8 cellular contexts compared by ENCODE assay signal in the genomic region with DNA sequence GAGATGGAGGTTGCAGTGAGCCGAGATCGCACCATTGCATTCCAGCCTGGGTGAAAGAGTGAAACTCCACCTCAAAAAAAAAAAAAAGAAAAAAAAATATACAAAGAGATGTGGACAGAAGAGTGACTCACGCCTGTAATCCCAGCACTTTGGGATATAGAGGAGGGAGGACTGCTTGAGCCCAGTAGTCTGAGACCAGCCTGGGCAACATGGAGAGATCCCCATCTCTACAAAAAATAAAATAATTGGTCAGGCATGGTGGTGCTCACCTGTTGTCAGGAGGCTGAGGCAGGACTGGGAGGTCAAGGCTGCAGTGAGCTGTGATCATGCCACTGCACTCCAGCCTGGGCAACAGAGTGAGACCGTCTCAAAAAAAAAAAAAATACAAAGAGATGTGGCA. TPM values are rescaled to one million over a fixed set of nuclear protein-coding genes. Genes with fewer than 3 reads are reported as not detected.
DNase-seq lines count a peak whose midpoint lies in the region; ATAC-seq, FAIRE-seq and TF ChIP-seq lines count a peak whose summit lies in the region.
"Not testable (repeated sequence)": the region's sequence is repeated elsewhere in the genome, so short reads cannot be mapped to it uniquely, and the experiment has no call there.

No MANE protein-coding gene starts in this region.

- not testable (repeated sequence) for TF ChIP-seq EP300 in K562 (IDR thresholded peaks at IDR 0.05; ENCODE audit: low read length)

- ATAC-seq in IMR-90 (ENCODE audit: low read depth) (peak; percentile 98), RWPE2 (ENCODE audit: low read depth) (peak; percentile 64; the same call in 2 of the 3 replicates), K562 (peak; percentile 17; the same call in 2 of the 3 replicates), mucosa of descending colon (peak; percentile 36)

- BruUV-seq in IMR-90 (replicated peaks; lab: Mats Ljungman, UMichigan); K562 (replicated peaks; lab: Mats Ljungman, UMichigan): not testable (repeated sequence)

- H3K79me1 ChIP-seq in IMR-90 (ENCODE audit: low read depth in 1 of 2, low read length in 2 of 2) = peaks cover 15 to 27% of the 10 kb centered on the region in 2 experiments; a peak in 3 of 4 replicates

- peaks cover 28% of the 10 kb centered on the region for H3K36me3 ChIP-seq in GM23248 (ENCODE audit: low read depth)
- peaks cover 12% of the 10 kb centered on the region; the same call in 1 of the 2 replicates for H3K36me3 ChIP-seq in IMR-90 (ENCODE audit: control insufficient read depth, insufficient read depth, low read length)
- peaks cover 46% of the 10 kb centered on the region for H3K36me3 ChIP-seq in RWPE2 (ENCODE audit: low read depth)
- H3K36me3 ChIP-seq in K562 (ENCODE audit: control insufficient read depth, insufficient read depth, low read length) = peaks cover 43% of the 10 kb centered on the region
- not testable (repeated sequence) for H3K36me3 ChIP-seq in hepatocyte (replicated peaks; ENCODE audit: insufficient read depth, low read depth); mucosa of descending colon (ENCODE audit: low read depth)

- TF ChIP-seq POLR2A in IMR-90 (IDR thresholded peaks at IDR 0.05; ENCODE audit: low read depth, low read length); K562 (conservative IDR thresholded peaks at IDR 0.05): not testable (repeated sequence)

- intact Hi-C loops in IMR-90 (cut with micrococcal nuclease); K562 (cut with micrococcal nuclease); mucosa of descending colon (cut with DNase I, micrococcal nuclease): not testable (repeated sequence)

- not testable (repeated sequence) for H2BK5ac ChIP-seq in IMR-90 (ENCODE audit: low read depth, low read length, poor library complexity, severe bottlenecking)

- H3K9me2 ChIP-seq in GM23248 (ENCODE audit: insufficient read depth); hepatocyte (replicated peaks; ENCODE audit: insufficient read depth): not testable (repeated sequence)

- not testable (repeated sequence) for H4K5ac ChIP-seq in IMR-90 (ENCODE audit: low read depth, low read length)

- not testable (repeated sequence) for H3K14ac ChIP-seq in IMR-90 (replicated peaks; ENCODE audit: low read depth, low read length)

- H2BK120ac ChIP-seq in IMR-90 (ENCODE audit: low read depth, low read length) = not testable (repeated sequence)

- not testable (repeated sequence) for H3K56ac ChIP-seq in IMR-90 (ENCODE audit: extremely low read depth, insufficient read depth, low read length)

- POLR2A ChIA-PET in IMR-90 (lab: Charles Lee; ENCODE audit: unreplicated experiment) = interaction anchor here (0.6 kb wide), 1 partner anchor 31 kb away, joined by 5 read pairs; no protein-coding TSS in a partner anchor
- POLR2A ChIA-PET in K562 (lab: Yijun Ruan, JAX) = not testable (repeated sequence)

- 96 to 98% methylated on average over 4 of the region's 4 CpGs for WGBS in GM23248 (ENCODE audit: low coverage in 1 of 2, low lambda C conversion rate in 2 of 2, missing lambda C conversion rate in 2 of 2), 2 experiments
- no CpG with 5 or more reads among the region's 4 CpGs for WGBS in IMR-90 (ENCODE audit: extremely low coverage in 2 of 2, insufficient read length in 1 of 2), 2 experiments
- WGBS in K562 (ENCODE audit: insufficient coverage, low coverage, missing lambda C conversion rate) = 67% methylated on average over 1 of the region's 4 CpGs
- 80% methylated on average over 4 of the region's 4 CpGs for WGBS in hepatocyte (ENCODE audit: low lambda C conversion rate, missing lambda C conversion rate)

- dilution Hi-C loops in IMR-90 (cut with HindIII; ENCODE audit: low sequenced_read_pairs, unreplicated experiment) = not testable (repeated sequence)

- H3K18ac ChIP-seq in IMR-90 (ENCODE audit: low read depth, low read length) = not testable (repeated sequence)

- not testable (repeated sequence) for H3K4me3 ChIP-seq in GM23248; IMR-90 (ENCODE audit: insufficient read depth, low read depth, low read length); RWPE2 (ENCODE audit: severe bottlenecking); K562; hepatocyte; mucosa of descending colon

- not testable (repeated sequence) for H3K4me1 ChIP-seq in GM23248 (ENCODE audit: insufficient read depth); IMR-90 (ENCODE audit: control insufficient read depth, insufficient read depth, low read length); RWPE2 (ENCODE audit: insufficient read depth, poor library complexity, severe bottlenecking); mucosa of descending colon (ENCODE audit: low read depth)
- H3K4me1 ChIP-seq in K562 (replicated peaks in 1 of 2; ENCODE audit: control insufficient read depth in 2 of 2, insufficient read depth in 2 of 2, low read length in 2 of 2) (peaks cover 6 to 17% of the 10 kb centered on the region in 2 experiments; a peak in 4 of 5 replicates), hepatocyte (ENCODE audit: insufficient read depth) (peaks cover 13% of the 10 kb centered on the region)

- not testable (repeated sequence) for H4K20me1 ChIP-seq in GM23248 (ENCODE audit: insufficient read depth); IMR-90 (ENCODE audit: insufficient read depth, low read length); K562 (replicated peaks; ENCODE audit: control insufficient read depth, insufficient read depth, low read length); hepatocyte (ENCODE audit: insufficient read depth, poor library complexity, severe bottlenecking)

- H3F3A ChIP-seq in GM23248 (ENCODE audit: insufficient read depth) = not testable (repeated sequence)

- not testable (repeated sequence) for H3K27ac ChIP-seq in GM23248; IMR-90 (ENCODE audit: insufficient read depth, low read length); RWPE2 (ENCODE audit: poor library complexity, severe bottlenecking); K562 (ENCODE audit: extremely low read depth, low read depth, low read length); epithelial cell of prostate; hepatocyte

- H4K91ac ChIP-seq in IMR-90 (ENCODE audit: insufficient read depth, low read depth, low read length) = not testable (repeated sequence)

- H3K9me3 ChIP-seq in GM23248 (ENCODE audit: low read depth); IMR-90 (ENCODE audit: control insufficient read depth, insufficient read depth, low read length); RWPE2 (ENCODE audit: severe bottlenecking); K562 (replicated peaks; ENCODE audit: control insufficient read depth, insufficient read depth, low read depth, low read length); hepatocyte (ENCODE audit: low read depth); mucosa of descending colon: not testable (repeated sequence)

- FAIRE-seq in K562 (lab: Jason Lieb, UNC) = not testable (repeated sequence)

- H4K8ac ChIP-seq in IMR-90 (ENCODE audit: low read depth in 2 of 2, low read length in 2 of 2) = not testable (repeated sequence)

- not testable (repeated sequence) for H2BK15ac ChIP-seq in IMR-90 (ENCODE audit: low read depth, low read length)

- H2AK5ac ChIP-seq in IMR-90 (ENCODE audit: low read depth, low read length) = not testable (repeated sequence)

- not testable (repeated sequence) for H3K4me2 ChIP-seq in GM23248 (ENCODE audit: unreplicated experiment); IMR-90 (ENCODE audit: low read depth, low read length); K562 (ENCODE audit: insufficient read depth, low read length); hepatocyte

- not testable (repeated sequence) for H3K23ac ChIP-seq in IMR-90 (ENCODE audit: low read depth, low read length)

- CTCF ChIA-PET in IMR-90 (lab: Yijun Ruan, JAX) = interaction anchor here (0.6 to 1.1 kb wide), 2 partner anchors 14 to 15 kb away, joined by 4 to 7 read pairs; no protein-coding TSS in a partner anchor
- CTCF ChIA-PET in K562 (lab: Yijun Ruan, JAX; ENCODE audit: low intra/inter-chr PET ratio) = not testable (repeated sequence)

- H3K4ac ChIP-seq in IMR-90 (ENCODE audit: low read depth, low read length) = not testable (repeated sequence)

- DNase-seq in ACHN (peak; percentile 15), GM23248 (peak; percentile 29), IMR-90 (peak; percentile 81), epithelial cell of prostate (ENCODE audit: low read depth, low spot score) (peak; percentile 6), hepatocyte (ENCODE audit: low spot score) (peak; percentile 18)
- not testable (repeated sequence) for DNase-seq in RWPE2 (ENCODE audit: low spot score); K562 (ENCODE audit: extremely low read depth in 1 of 4, low spot score in 3 of 4); mucosa of descending colon

- H3K79me2 ChIP-seq in GM23248 (ENCODE audit: insufficient read depth) (peaks cover 81% of the 10 kb centered on the region), K562 (ENCODE audit: control insufficient read depth, insufficient read depth, low read length) (peaks cover 31% of the 10 kb centered on the region), hepatocyte (peaks cover 54% of the 10 kb centered on the region)

- not testable (repeated sequence) for TF ChIP-seq CTCF in IMR-90 (conservative IDR thresholded peaks at IDR 0.05; ENCODE audit: low read depth, low read length); RWPE2 (IDR thresholded peaks at IDR 0.05; ENCODE audit: poor library complexity, severe bottlenecking); K562 (IDR thresholded peaks at IDR 0.05 in 2 of 3, conservative IDR thresholded peaks at IDR 0.05 in 1 of 3; ENCODE audit: insufficient read depth in 2 of 3, low read depth in 1 of 3, low read length in 3 of 3); hepatocyte (IDR thresholded peaks at IDR 0.05; ENCODE audit: poor library complexity); mucosa of descending colon (IDR thresholded peaks at IDR 0.05)

- H2AK9ac ChIP-seq in IMR-90 (replicated peaks; ENCODE audit: low read depth, low read length, poor library complexity) = not testable (repeated sequence)

- not testable (repeated sequence) for TF ChIP-seq RAD21 in IMR-90 (IDR thresholded peaks at IDR 0.05; ENCODE audit: low read length); K562 (CRISPR knock-in tag; conservative IDR thresholded peaks at IDR 0.05 in 1 of 2, IDR thresholded peaks at IDR 0.05 in 1 of 2)

- not testable (repeated sequence) for H3K9me1 ChIP-seq in IMR-90 (ENCODE audit: insufficient read depth, low read length); K562 (ENCODE audit: control insufficient read depth, insufficient read depth, low read length)

- in situ Hi-C loops in ACHN (cut with HindIII; ENCODE audit: low pct_ligation_motif_present, low pct_unique_long_range_greater_than_20kb, low sequenced_read_pairs); GM23248 (cut with MboI); IMR-90 (cut with MboI; ENCODE audit: low sequenced_read_pairs); K562 (cut with MboI): not testable (repeated sequence)

- H2AFZ ChIP-seq in GM23248; IMR-90 (replicated peaks; ENCODE audit: low read length, poor library complexity); K562 (ENCODE audit: low read depth, low read length); hepatocyte: not testable (repeated sequence)

- H3K27me3 ChIP-seq in GM23248 (replicated peaks; ENCODE audit: insufficient read depth); IMR-90 (ENCODE audit: control insufficient read depth, insufficient read depth, low read length); RWPE2 (ENCODE audit: insufficient read depth, poor library complexity, severe bottlenecking); K562 (ENCODE audit: control insufficient read depth in 2 of 2, insufficient read depth in 2 of 2, low read length in 2 of 2); hepatocyte: not testable (repeated sequence)

- H3K9ac ChIP-seq in GM23248; IMR-90 (ENCODE audit: low read depth, low read length); K562 (ENCODE audit: insufficient read depth in 1 of 2, low read depth in 2 of 2, low read length in 2 of 2): not testable (repeated sequence)

- H2BK20ac ChIP-seq in IMR-90 (ENCODE audit: low read depth, low read length) = not testable (repeated sequence)

RNA-seq across cellular contexts. Expression of gene TM2D1, which starts 13.7 kb away (rescaled TPM):
- 61.6 and 81.0 TPM in 2 replicates for total RNA-seq in GM23248 (2014; rRNA removed; shearing (Covaris generic))
- polyA plus RNA-seq in GM23248 (2016; fragmentation: Nextera tagmentation; extraction: Ambion mirVana) (91.8 and 93.2 TPM in 2 replicates), IMR-90 (2012; rRNA removed) (32.7 and 35.2 TPM in 2 replicates), K562 (2011; rRNA removed) (42.6 and 52.2 TPM in 2 replicates), K562 (2014; fragmentation: Illumina TruSeq; extraction: Trizol) (32.3 and 34.7 TPM in 2 replicates), K562 (2014; fragmentation: Nextera tagmentation; extraction: Ambion mirVana) (10 to 100 TPM; 47.7 to 53.3 TPM), K562 (2014; rRNA removed) (65.2 TPM in 2 replicates), hepatocyte (91.3 TPM in 2 replicates)
- total RNA-seq in IMR-90 (2012; rRNA removed) (14.3 and 21.4 TPM in 2 replicates), K562 (2014; rRNA removed) (49.6 and 56.7 TPM in 2 replicates), K562 (2014; rRNA removed; fragmentation: Illumina TruSeq; extraction: Trizol) (42.3 and 44.8 TPM in 2 replicates), K562 (2015; rRNA removed; fragmentation: Illumina TruSeq; extraction: Trizol) (40.3 and 45.5 TPM in 2 replicates), K562 (2021) (24.5 and 24.8 TPM in 2 replicates), hepatocyte (101 and 109 TPM in 2 replicates), mucosa of descending colon (10 to 100 TPM; 40.4 to 45.5 (median 42.6) TPM)
- polyA plus RNA-seq in IMR-90 (2012; cell fraction: cytosol; rRNA removed) = 31.3 and 47.5 TPM in 2 replicates
- 12.5 and 19.5 TPM in 2 replicates for polyA plus RNA-seq in IMR-90 (2012; cell fraction: nucleus; rRNA removed; ENCODE audit: low replicate concordance)
- 41.3 and 96.7 TPM in 2 replicates for total RNA-seq in K562 (2011; cell fraction: chromatin; rRNA removed; ENCODE audit: low replicate concordance)
- 50.5 and 53.5 TPM in 2 replicates for total RNA-seq in K562 (2011; cell fraction: nucleolus; rRNA removed)
- 74.2 and 89.5 TPM in 2 replicates for total RNA-seq in K562 (2011; cell fraction: nucleoplasm; rRNA removed)
- 34.1 and 44.1 TPM in 2 replicates for polyA plus RNA-seq in K562 (2011; cell fraction: cytosol; rRNA removed)
- 27.5 and 32.8 TPM in 2 replicates for polyA plus RNA-seq in K562 (2011; cell fraction: nucleus; rRNA removed)
- 34.1 and 37.7 TPM in 2 replicates for polyA plus RNA-seq in K562 (2012)
- polyA minus RNA-seq in K562 (2011; rRNA and poly(A)+ RNA removed) = 27.9 and 33.5 TPM in 2 replicates
- polyA minus RNA-seq in K562 (2011; cell fraction: cytosol; rRNA and poly(A)+ RNA removed) = 9.4 and 16.2 TPM in 2 replicates
- 34.3 and 47.2 TPM in 2 replicates for polyA minus RNA-seq in K562 (2011; cell fraction: nucleus; rRNA and poly(A)+ RNA removed)

RNA-seq across cellular contexts. Expression of gene PATJ, which starts 31.0 kb away (rescaled TPM):
- 5.3 and 6.8 TPM in 2 replicates for total RNA-seq in GM23248 (2014; rRNA removed; shearing (Covaris generic))
- polyA plus RNA-seq in GM23248 (2016; fragmentation: Nextera tagmentation; extraction: Ambion mirVana) (4.4 and 6.1 TPM in 2 replicates), IMR-90 (2012; rRNA removed) (1.3 and 2.0 TPM in 2 replicates), K562 (2011; rRNA removed) (not detected in 2 replicates), K562 (2014; fragmentation: Illumina TruSeq; extraction: Trizol) (not detected in 2 replicates), K562 (2014; fragmentation: Nextera tagmentation; extraction: Ambion mirVana) (not detected), K562 (2014; rRNA removed) (not detected in 2 replicates), hepatocyte (20.0 and 21.4 TPM in 2 replicates)
- total RNA-seq in IMR-90 (2012; rRNA removed) (3.4 and 5.3 TPM in 2 replicates), K562 (2014; rRNA removed) (not detected in 2 replicates), K562 (2014; rRNA removed; fragmentation: Illumina TruSeq; extraction: Trizol) (not detected in 2 replicates), K562 (2015; rRNA removed; fragmentation: Illumina TruSeq; extraction: Trizol) (not detected in 2 replicates), K562 (2021) (0.22 and 0.47 TPM in 2 replicates), hepatocyte (43.1 and 44.8 TPM in 2 replicates), mucosa of descending colon (100 to 1,000 TPM in 1 of 3 donors, 10 to 100 TPM in 2; 58.6 to 112 (median 65.9) TPM)
- polyA plus RNA-seq in IMR-90 (2012; cell fraction: cytosol; rRNA removed) = 0.32 and 0.41 TPM in 2 replicates
- polyA plus RNA-seq in IMR-90 (2012; cell fraction: nucleus; rRNA removed; ENCODE audit: low replicate concordance) = 0.34 and 2.7 TPM in 2 replicates
- total RNA-seq in K562 (2011; cell fraction: chromatin; rRNA removed; ENCODE audit: low replicate concordance) = not detected in 2 replicates
- not detected in 2 replicates for total RNA-seq in K562 (2011; cell fraction: nucleolus; rRNA removed)
- not detected in 2 replicates for total RNA-seq in K562 (2011; cell fraction: nucleoplasm; rRNA removed)
- polyA plus RNA-seq in K562 (2011; cell fraction: cytosol; rRNA removed) = not detected in 2 replicates
- polyA plus RNA-seq in K562 (2011; cell fraction: nucleus; rRNA removed) = not detected in 2 replicates
- not detected in 2 replicates for polyA plus RNA-seq in K562 (2012)
- not detected in 2 replicates for polyA minus RNA-seq in K562 (2011; rRNA and poly(A)+ RNA removed)
- polyA minus RNA-seq in K562 (2011; cell fraction: cytosol; rRNA and poly(A)+ RNA removed) = not detected in 2 replicates
- polyA minus RNA-seq in K562 (2011; cell fraction: nucleus; rRNA and poly(A)+ RNA removed) = not detected in 2 replicates

Comparison
In these comparisons a context has a peak if more than half of its experiments do, and no peak if none do; other contexts are left out.
1. ATAC-seq: peak in every context shown above with its lines; median percentile 98 in IMR-90; 64 in RWPE2; 36 in mucosa of descending colon; 17 in K562.